In the genomic region with DNA sequence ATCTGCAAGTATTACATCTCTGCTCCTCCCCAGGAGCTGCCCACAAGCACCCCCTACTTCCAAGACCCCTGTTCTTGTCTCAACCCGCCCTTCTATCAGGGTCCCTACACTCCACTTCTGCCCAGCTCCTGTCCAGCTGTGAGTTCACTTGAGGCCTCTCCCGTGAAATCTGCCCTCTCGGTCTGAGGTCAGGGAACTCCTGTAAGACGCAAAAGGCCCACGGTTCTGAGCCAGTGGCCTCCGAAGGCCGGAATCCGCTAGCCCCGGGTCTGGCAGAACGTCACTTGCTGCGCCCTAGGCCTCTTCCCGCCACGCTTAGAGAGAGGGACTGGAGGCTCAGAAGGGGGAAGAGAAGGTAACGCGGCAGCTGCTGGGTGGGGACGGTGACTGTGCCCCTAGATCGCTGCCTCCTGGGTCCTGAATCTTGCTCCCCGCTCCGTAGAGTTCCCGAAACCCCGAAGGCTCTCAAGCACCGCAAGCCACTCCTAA, we compare ENCODE assay signal across 8 cellular contexts. TPM values are rescaled to one million over a fixed set of nuclear protein-coding genes. Genes with fewer than 3 reads are reported as not detected.
A peak's percentile ranks its signal among the peaks of the same experiment; 100 is the strongest.
DNase-seq lines count a peak whose midpoint lies in the region; ATAC-seq, FAIRE-seq and TF ChIP-seq lines count a peak whose summit lies in the region.

No MANE protein-coding gene starts in this region.

- H3K27me3 ChIP-seq in HAP-1 (ENCODE audit: low read depth) = no peaks in the 10 kb centered on the region; the same call in 1 of the 2 replicates
- H3K27me3 ChIP-seq in ascending aorta = no peaks in the 10 kb centered on the region
- no peaks in the 10 kb centered on the region for H3K27me3 ChIP-seq in stomach smooth muscle (ENCODE audit: control insufficient read depth in 1 of 2, insufficient read depth in 2 of 2, low read length in 2 of 2)

- peaks cover 54 to 79% (median 68%) of the 10 kb centered on the region in 3 donors for H3K27me3 Mint-ChIP-seq in CD14-positive monocyte (ENCODE audit: low read depth in 3 of 3)

- H3K4me1 Mint-ChIP-seq in CD14-positive monocyte = peaks cover 11% of the 10 kb centered on the region

- no peak overlapping the region for H3K27ac ChIP-seq in ascending aorta
- H3K27ac ChIP-seq in stomach smooth muscle (ENCODE audit: low read length) = no peak overlapping the region

- H3K4me3 ChIP-seq in HAP-1 (peak overlapping the region; percentile 45), ascending aorta (peak overlapping the region; percentile 73 to 85), stomach smooth muscle (ENCODE audit: low read length in 2 of 2) (peak overlapping the region; percentile 69 to 81)

- H3K4me1 ChIP-seq in HAP-1 (peaks cover 25% of the 10 kb centered on the region), ascending aorta (peaks cover 4 to 10% of the 10 kb centered on the region in 2 donors), stomach smooth muscle (ENCODE audit: control insufficient read depth, insufficient read depth, low read length) (peaks cover 20% of the 10 kb centered on the region)

- H3K9me3 ChIP-seq in HAP-1 = no peaks in the 10 kb centered on the region
- no peaks in the 10 kb centered on the region for H3K9me3 ChIP-seq in ascending aorta
- no peaks in the 10 kb centered on the region for H3K9me3 ChIP-seq in stomach smooth muscle (ENCODE audit: control insufficient read depth in 2 of 2, low read length in 2 of 2)

- in situ Hi-C loops in HAP-1 (cut with MboI; ENCODE audit: low sequenced_read_pairs) = loop anchor here (25.0 kb wide), 1 partner anchor 545 kb away; no protein-coding TSS in a partner anchor

- H3K27ac Mint-ChIP-seq in CD14-positive monocyte = no peak overlapping the region

- H3K9me3 Mint-ChIP-seq in CD14-positive monocyte = peaks cover 0 to 7% (median 4%) of the 10 kb centered on the region in 7 donors

- no peaks in the 10 kb centered on the region for H3K36me3 ChIP-seq in HAP-1 (replicated peaks)
- H3K36me3 ChIP-seq in ascending aorta = no peaks in the 10 kb centered on the region
- no peaks in the 10 kb centered on the region for H3K36me3 ChIP-seq in stomach smooth muscle (ENCODE audit: control insufficient read depth in 2 of 2, insufficient read depth in 2 of 2, low read length in 2 of 2)

- DNase-seq in CD14-positive monocyte (ENCODE audit: low spot score) = no peak
- no peak for DNase-seq in HAP-1 (ENCODE audit: low spot score in 2 of 2)
- no peak for DNase-seq in ascending aorta (ENCODE audit: low spot score in 2 of 2)
- DNase-seq in islet precursor cell = peak; percentile 67
- DNase-seq in GM19239 (ENCODE audit: insufficient read length, low spot score) = no peak
- DNase-seq in activated CD4-positive, alpha-beta T cell treated with anti-CD3 and anti-CD28 coated beads for 48 hours = no peak

- no peak for FAIRE-seq in GM19239 (lab: Jason Lieb, UNC)

- intact Hi-C loops in CD14-positive monocyte (cut with micrococcal nuclease) = no loop called here
- intact Hi-C loops in ascending aorta (cut with DNase I) = loop anchor here (10.0 kb wide), 2 partner anchors 167 to 533 kb away; no protein-coding TSS in a partner anchor

- ATAC-seq in GM19023 (IDR thresholded peaks at IDR 0.05; ENCODE audit: unreplicated experiment) = no peak

- H3K4me3 Mint-ChIP-seq in CD14-positive monocyte = peak overlapping the region; percentile 55 to 76

- no peaks in the 10 kb centered on the region for H3K36me3 Mint-ChIP-seq in CD14-positive monocyte

- peak overlapping the region in 1 of 2 donors; percentile 33 for H3K9ac ChIP-seq in stomach smooth muscle (ENCODE audit: low read length in 2 of 2)

- TF ChIP-seq CTCF in CD14-positive monocyte (IDR thresholded peaks at IDR 0.05) (no peak), ascending aorta (IDR thresholded peaks at IDR 0.05) (no peak)

RNA-seq across cellular contexts. Expression of a gene that starts 0.9 kb away (rescaled TPM):
- polyA plus RNA-seq in CD14-positive monocyte = under 1 TPM; 0.12 to 0.16 TPM
- 80.8 TPM for total RNA-seq in ascending aorta

RNA-seq across cellular contexts. Expression of a gene that starts 35.1 kb away (rescaled TPM):
- not detected for polyA plus RNA-seq in CD14-positive monocyte
- not detected for total RNA-seq in ascending aorta
